Comparison of ENCODE assay signal across 9 cellular contexts in the genomic region with DNA sequence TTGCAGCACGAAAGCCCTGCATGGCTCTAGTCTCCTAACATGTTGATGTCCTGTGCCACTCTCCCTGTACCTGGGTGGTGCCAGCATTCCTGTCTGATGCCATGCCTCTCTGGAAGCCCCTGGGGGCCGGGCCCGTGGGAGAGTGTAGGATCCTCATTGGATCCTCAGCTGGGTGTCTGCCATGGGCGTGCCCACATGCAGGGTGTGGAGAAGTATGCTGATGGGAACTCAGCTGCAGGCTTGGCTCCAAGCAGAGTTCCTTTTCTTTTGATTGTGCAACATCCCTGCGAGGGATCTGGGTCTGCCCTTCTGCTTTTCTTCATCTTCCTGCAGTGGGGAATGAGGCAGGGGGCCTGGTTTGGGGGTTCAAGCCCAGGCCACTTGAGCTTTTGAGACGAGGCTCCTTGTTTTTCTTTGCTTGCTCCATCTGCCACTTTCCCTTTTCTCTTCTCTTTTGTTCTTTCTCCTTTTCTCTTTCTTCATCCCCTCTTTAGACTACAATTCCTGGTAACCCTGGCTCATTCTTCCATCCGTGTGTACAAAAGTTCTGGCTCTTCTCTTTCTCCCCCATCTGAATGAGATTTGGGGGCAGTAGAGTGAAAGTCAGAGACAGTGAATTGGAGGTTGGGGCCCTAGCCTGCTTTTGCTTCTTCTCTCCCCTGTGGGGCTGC. TPM values are rescaled to one million over a fixed set of nuclear protein-coding genes. Genes with fewer than 3 reads are reported as not detected.
A peak's percentile ranks its signal among the peaks of the same experiment; 100 is the strongest.
DNase-seq lines count a peak whose midpoint lies in the region; FAIRE-seq and TF ChIP-seq lines count a peak whose summit lies in the region.
"Had no signal": no experiment of that assay in that cellular context is flagged by ENCODE, and none has a peak within 500 bp of the region (broad histone marks: within the 10 kb centered on the region; RNA-seq: fewer than 3 reads in every experiment).

No MANE protein-coding gene starts in this region.

- H3K36me3 ChIP-seq in stomach: no peaks in the 10 kb centered on the region

- 30 to 48% (median 45%) methylated on average over 7 of the region's 7 CpGs for WGBS in stomach, 5 donors

- TF ChIP-seq POLR2A in stomach (IDR thresholded peaks at IDR 0.05): no peak

- DNase-seq in HTR-8/SVneo (ENCODE audit: insufficient read length, low spot score) (peak; percentile 58), amniotic stem cell (lab: John Stamatoyannopoulos, UW) (peak; percentile 4), hepatic stellate cell (ENCODE audit: low spot score) (peak; percentile 59), stomach (peak; percentile 50), T-helper 2 cell (no peak), NAMALWA (ENCODE audit: low spot score) (no peak)
- DNase-seq in stimulated activated CD4-positive, alpha-beta T cell treated with anti-CD3 and anti-CD28 coated beads, Interleukin-4, amount 100 ng/mL, for 24 hours: no peak
- DNase-seq in stimulated activated naive CD4-positive, alpha-beta T cell treated with Interleukin-2 at 50 U/mL for 16 hours (lab: John Stamatoyannopoulos, UW): no peak
- DNase-seq: activated CD4-positive, alpha-beta memory T cell treated with anti-CD3 and anti-CD28 coated beads for 36 hours had no signal

- peak overlapping the region in 3 of 5 donors; percentile 37 to 67 (median 40) for H3K27ac ChIP-seq in stomach

- no peak for TF ChIP-seq EP300 in stomach (IDR thresholded peaks at IDR 0.05)

- no peaks in the 10 kb centered on the region for H3K9me3 ChIP-seq in stomach

- peaks cover 31 to 63% (median 42%) of the 10 kb centered on the region in 4 donors for H3K4me1 ChIP-seq in stomach

- H3K4me3 ChIP-seq in stomach: no peak overlapping the region

- no peak for FAIRE-seq in HTR-8/SVneo (lab: Jason Lieb, UNC)

- no peak for TF ChIP-seq CTCF in stomach (IDR thresholded peaks at IDR 0.05)

- no peaks in the 10 kb centered on the region for H3K27me3 ChIP-seq in stomach

- intact Hi-C loops in stomach (cut with DNase I; ENCODE audit: low total_unique reads): loop anchor here (10.0 kb wide), 1 partner anchor 96 kb away; no protein-coding TSS in a partner anchor

RNA-seq across cellular contexts. Expression of gene KSR1, which starts 32.9 kb away (rescaled TPM):
- total RNA-seq in stomach: 10 to 100 TPM in 3 of 5 donors, 1 to 10 TPM in 2; 2.7 to 32.1 (median 15.1) TPM
- 10 to 100 TPM; 11.6 to 21.2 (median 12.1) TPM for polyA plus RNA-seq in stomach

Comparison
In these comparisons a context has a peak if more than half of its experiments do, and no peak if none do; other contexts are left out.
1. DNase-seq: peak in HTR-8/SVneo (single experiment), amniotic stem cell (single experiment), hepatic stellate cell (single experiment) and stomach (single experiment); none in stimulated activated CD4-positive, alpha-beta T cell treated with anti-CD3 and anti-CD28 coated beads, Interleukin-4, amount 100 ng/mL, for 24 hours (single experiment), T-helper 2 cell (0 of 5), stimulated activated naive CD4-positive, alpha-beta T cell treated with Interleukin-2 at 50 U/mL for 16 hours (single experiment) and NAMALWA (single experiment).